ENCODE assay signal across 8 cellular contexts in genomic region chr20:13638162-13638495, GRCh38. TPM values are rescaled to one million over a fixed set of nuclear protein-coding genes. Genes with fewer than 3 reads are reported as not detected.
DNase-seq lines count a peak whose midpoint lies in the region; ATAC-seq and TF ChIP-seq lines count a peak whose summit lies in the region.

No MANE protein-coding gene starts in this region.

- no peaks in the 10 kb centered on the region for H3K27me3 ChIP-seq in ectodermal cell (ENCODE audit: control insufficient read depth, insufficient read depth, low read length, poor library complexity, severe bottlenecking)

- H3K27me3 Mint-ChIP-seq in natural killer cell (ENCODE audit: low read depth in 2 of 2), result peaks cover 7 to 8% of the 10 kb centered on the region in 2 donors

- TF ChIP-seq CTCF in natural killer cell (IDR thresholded peaks at IDR 0.05), result no peak

- peak overlapping the region; percentile 90 for H3K4me3 Mint-ChIP-seq in natural killer cell

- H3K27ac ChIP-seq in ectodermal cell (ENCODE audit: insufficient read depth, low read depth, low read length, poor library complexity, severe bottlenecking), result peak overlapping the region; percentile 87

- no peaks in the 10 kb centered on the region for H3K36me3 ChIP-seq in ectodermal cell (ENCODE audit: control insufficient read depth, insufficient read depth, low read length)

- no peaks in the 10 kb centered on the region for H3K36me3 Mint-ChIP-seq in natural killer cell

- 1 to 4% methylated on average over 7 of the region's 7 CpGs for WGBS in ectodermal cell, 2 experiments

- H3K4me3 ChIP-seq in ectodermal cell (ENCODE audit: insufficient read depth, low read depth, low read length), result peak overlapping the region; percentile 95

- peaks cover 14 to 29% of the 10 kb centered on the region in 2 donors for H3K4me1 Mint-ChIP-seq in natural killer cell

- DNase-seq in NCI-H2029 (lab: John Stamatoyannopoulos, UW), result peak; percentile 9
- DNase-seq in NCI-H2029 treated with DMSO at 0.1 percent for 48 hours (lab: John Stamatoyannopoulos, UW), result no peak
- peak; percentile 79 for DNase-seq in NCI-H748 (lab: John Stamatoyannopoulos, UW; ENCODE audit: unreplicated experiment)
- no peak for DNase-seq in natural killer cell
- DNase-seq in NCI-H1436 treated with DMSO at 0.1 percent for 48 hours (lab: John Stamatoyannopoulos, UW), result no peak

- H3K9me3 Mint-ChIP-seq in natural killer cell, result no peaks in the 10 kb centered on the region

- H3K9me3 ChIP-seq in ectodermal cell (ENCODE audit: control insufficient read depth, low read length), result no peaks in the 10 kb centered on the region

- H3K4me1 ChIP-seq in ectodermal cell (ENCODE audit: control insufficient read depth, insufficient read depth, low read length), result no peaks in the 10 kb centered on the region

- H3K27ac Mint-ChIP-seq in natural killer cell, result peak overlapping the region; percentile 83 to 94

- no peak for ATAC-seq in natural killer cell
- ATAC-seq in HG02973 (IDR thresholded peaks at IDR 0.05; ENCODE audit: unreplicated experiment), result no peak
- no peak for ATAC-seq in HG03175 (IDR thresholded peaks at IDR 0.05; ENCODE audit: unreplicated experiment)

- intact Hi-C loops in natural killer cell (cut with micrococcal nuclease), result loop anchor here (5.0 kb wide), 1 partner anchor 144 kb away; the partner anchor contains the start of gene ESF1

RNA-seq across cellular contexts. Expression of gene TASP1, which starts 0.6 kb away (rescaled TPM):
- 5.3 TPM for polyA plus RNA-seq in ectodermal cell (2013, experiment 1 of 4)
- polyA plus RNA-seq in ectodermal cell (2013, experiment 2 of 4), result 6.2 TPM
- polyA plus RNA-seq in ectodermal cell (2013, experiment 3 of 4), result 3.8 TPM
- polyA plus RNA-seq in ectodermal cell (2013, experiment 4 of 4), result 5.6 TPM
- 10 to 100 TPM; 15.5 to 22.3 (median 16.3) TPM for total RNA-seq in natural killer cell

Comparison
In these comparisons a context has a peak if more than half of its experiments do, and no peak if none do; other contexts are left out.
1. DNase-seq: peak in NCI-H2029 (single experiment) and NCI-H748 (single experiment); none in NCI-H2029 treated with DMSO at 0.1 percent for 48 hours (single experiment), natural killer cell (single experiment) and NCI-H1436 treated with DMSO at 0.1 percent for 48 hours (single experiment).